In genomic region chr1:203290261-203291089, GRCh38 we compare ENCODE assay signal across 8 cellular contexts. TPM values are rescaled to one million over a fixed set of nuclear protein-coding genes. Genes with fewer than 3 reads are reported as not detected.
DNase-seq lines count a peak whose midpoint lies in the region; ATAC-seq and TF ChIP-seq lines count a peak whose summit lies in the region.

No MANE protein-coding gene starts in this region.

- TF ChIP-seq RAD21 in IMR-90 (IDR thresholded peaks at IDR 0.05; ENCODE audit: low read length) = no peak

- H3K9me3 ChIP-seq in CD4-positive, CD25-positive, alpha-beta regulatory T cell (ENCODE audit: control insufficient read depth in 2 of 2, low read length in 2 of 2) = no peaks in the 10 kb centered on the region
- H3K9me3 ChIP-seq in IMR-90 (ENCODE audit: control insufficient read depth, insufficient read depth, low read length) = no peaks in the 10 kb centered on the region
- no peaks in the 10 kb centered on the region for H3K9me3 ChIP-seq in suprapubic skin

- dilution Hi-C loops in IMR-90 (cut with HindIII; ENCODE audit: low sequenced_read_pairs, unreplicated experiment) = no loop called here

- H3K27ac Mint-ChIP-seq in CD4-positive, CD25-positive, alpha-beta regulatory T cell = peak overlapping the region; percentile 99 to 100 (median 100)
- peak overlapping the region; percentile 95 for H3K27ac Mint-ChIP-seq in activated naive CD4-positive, alpha-beta T cell treated with anti-CD3 and anti-CD28 coated beads, Interleukin-2, amount 50 U/mL, for 24 hours

- peaks cover 60% of the 10 kb centered on the region for H3K4me1 ChIP-seq in CD4-positive, CD25-positive, alpha-beta regulatory T cell (ENCODE audit: control insufficient read depth, insufficient read depth, low read length, poor library complexity, severe bottlenecking)
- H3K4me1 ChIP-seq in IMR-90 (ENCODE audit: control insufficient read depth, insufficient read depth, low read length) = peaks cover 9% of the 10 kb centered on the region; the same call in 1 of the 2 replicates
- peaks cover 65% of the 10 kb centered on the region for H3K4me1 ChIP-seq in suprapubic skin

- peaks cover 7 to 86% (median 59%) of the 10 kb centered on the region in 4 donors for H3K4me1 Mint-ChIP-seq in CD4-positive, CD25-positive, alpha-beta regulatory T cell
- peaks cover 86% of the 10 kb centered on the region for H3K4me1 Mint-ChIP-seq in activated naive CD4-positive, alpha-beta T cell treated with anti-CD3 and anti-CD28 coated beads, Interleukin-2, amount 50 U/mL, for 24 hours

- no peak overlapping the region for H2BK5ac ChIP-seq in IMR-90 (ENCODE audit: low read depth, low read length, poor library complexity, severe bottlenecking)

- H2BK20ac ChIP-seq in IMR-90 (ENCODE audit: low read depth, low read length) = no peak overlapping the region

- TF ChIP-seq CTCF in IMR-90 (conservative IDR thresholded peaks at IDR 0.05; ENCODE audit: low read depth, low read length) (no peak), omental fat pad (IDR thresholded peaks at IDR 0.05) (no peak), suprapubic skin (IDR thresholded peaks at IDR 0.05) (no peak)

- H3K27me3 ChIP-seq in CD4-positive, CD25-positive, alpha-beta regulatory T cell (ENCODE audit: control insufficient read depth, insufficient read depth, low read length) = no peaks in the 10 kb centered on the region
- peaks cover 29% of the 10 kb centered on the region for H3K27me3 ChIP-seq in IMR-90 (ENCODE audit: control insufficient read depth, insufficient read depth, low read length)
- H3K27me3 ChIP-seq in suprapubic skin = no peaks in the 10 kb centered on the region

- no peak overlapping the region for H3K56ac ChIP-seq in IMR-90 (ENCODE audit: extremely low read depth, insufficient read depth, low read length)

- peak overlapping the region; percentile 100 for H3K27ac ChIP-seq in CD4-positive, CD25-positive, alpha-beta regulatory T cell (ENCODE audit: insufficient read depth, low read length, poor library complexity, severe bottlenecking)
- H3K27ac ChIP-seq in IMR-90 (ENCODE audit: insufficient read depth, low read length) (no peak overlapping the region), suprapubic skin (peak overlapping the region; percentile 90)

- H2AFZ ChIP-seq in IMR-90 (replicated peaks; ENCODE audit: low read length, poor library complexity) = peak overlapping the region; percentile 36

- TF ChIP-seq EP300 in suprapubic skin (IDR thresholded peaks at IDR 0.05) = peak; percentile 75

- WGBS in IMR-90 (ENCODE audit: extremely low coverage in 2 of 2, insufficient read length in 1 of 2), 2 experiments = 26% methylated on average over 3 of the region's 31 CpGs; no CpG with 5 or more reads in 1 of the 2 experiments
- WGBS in suprapubic skin = 35% methylated on average over 8 of the region's 31 CpGs

- H3K9me3 Mint-ChIP-seq in CD4-positive, CD25-positive, alpha-beta regulatory T cell = peaks cover 0 to 2% (median 0%) of the 10 kb centered on the region in 7 donors
- H3K9me3 Mint-ChIP-seq in activated naive CD4-positive, alpha-beta T cell treated with anti-CD3 and anti-CD28 coated beads, Interleukin-2, amount 50 U/mL, for 24 hours = no peaks in the 10 kb centered on the region

- H2BK15ac ChIP-seq in IMR-90 (ENCODE audit: low read depth, low read length) = no peak overlapping the region

- H3K4me3 ChIP-seq in CD4-positive, CD25-positive, alpha-beta regulatory T cell (ENCODE audit: low read depth, low read length) = peak overlapping the region; percentile 80
- H3K4me3 ChIP-seq in IMR-90 (ENCODE audit: insufficient read depth, low read depth, low read length) (no peak overlapping the region), suprapubic skin (peak overlapping the region; percentile 36)

- no peaks in the 10 kb centered on the region for H3K36me3 ChIP-seq in CD4-positive, CD25-positive, alpha-beta regulatory T cell (ENCODE audit: control insufficient read depth, insufficient read depth, low read length)
- H3K36me3 ChIP-seq in IMR-90 (ENCODE audit: control insufficient read depth, insufficient read depth, low read length) (no peaks in the 10 kb centered on the region), suprapubic skin (no peaks in the 10 kb centered on the region)

- no peak overlapping the region for H3K4ac ChIP-seq in IMR-90 (ENCODE audit: low read depth, low read length)

- no peaks in the 10 kb centered on the region for H3K79me1 ChIP-seq in IMR-90 (ENCODE audit: low read depth in 1 of 2, low read length in 2 of 2)

- no peak for TF ChIP-seq POLR2A in IMR-90 (IDR thresholded peaks at IDR 0.05; ENCODE audit: low read depth, low read length)
- TF ChIP-seq POLR2A in suprapubic skin (IDR thresholded peaks at IDR 0.05) = peak in 1 of 2 donors; percentile 54

- peaks cover 6% of the 10 kb centered on the region for H3K27me3 Mint-ChIP-seq in CD4-positive, CD25-positive, alpha-beta regulatory T cell
- H3K27me3 Mint-ChIP-seq in activated naive CD4-positive, alpha-beta T cell treated with anti-CD3 and anti-CD28 coated beads, Interleukin-2, amount 50 U/mL, for 24 hours = no peaks in the 10 kb centered on the region

- peak overlapping the region; percentile 79 to 94 (median 87) for H3K4me3 Mint-ChIP-seq in CD4-positive, CD25-positive, alpha-beta regulatory T cell
- H3K4me3 Mint-ChIP-seq in activated naive CD4-positive, alpha-beta T cell treated with anti-CD3 and anti-CD28 coated beads, Interleukin-2, amount 50 U/mL, for 24 hours = peak overlapping the region; percentile 86

- H4K8ac ChIP-seq in IMR-90 (ENCODE audit: low read depth in 2 of 2, low read length in 2 of 2) = peak overlapping the region in 1 of 2 experiments; percentile 38; a peak in 1 of 4 replicates

- H2BK120ac ChIP-seq in IMR-90 (ENCODE audit: low read depth, low read length) = 0 out of 2 replicates have a peak overlapping the region, but pooled peaks have one; percentile 4

- no peak overlapping the region for H3K9ac ChIP-seq in IMR-90 (ENCODE audit: low read depth, low read length)

- CTCF ChIA-PET in IMR-90 (lab: Yijun Ruan, JAX) = interaction anchor here (0.9 kb wide), 1 partner anchor 22 kb away, joined by 3 read pairs; no protein-coding TSS in a partner anchor

- H2AK5ac ChIP-seq in IMR-90 (ENCODE audit: low read depth, low read length) = no peak overlapping the region

- H3K14ac ChIP-seq in IMR-90 (replicated peaks; ENCODE audit: low read depth, low read length) = no peak overlapping the region

- no peaks in the 10 kb centered on the region for H3K36me3 Mint-ChIP-seq in CD4-positive, CD25-positive, alpha-beta regulatory T cell
- H3K36me3 Mint-ChIP-seq in activated naive CD4-positive, alpha-beta T cell treated with anti-CD3 and anti-CD28 coated beads, Interleukin-2, amount 50 U/mL, for 24 hours = no peaks in the 10 kb centered on the region

- no peak overlapping the region for H4K91ac ChIP-seq in IMR-90 (ENCODE audit: insufficient read depth, low read depth, low read length)

- intact Hi-C loops in IMR-90 (cut with micrococcal nuclease) = no loop called here
- intact Hi-C loops in Right ventricle myocardium inferior (cut with DNase I) = no loop called here

- H3K23ac ChIP-seq in IMR-90 (ENCODE audit: low read depth, low read length) = no peak overlapping the region; the same call in 1 of the 2 replicates

- H4K5ac ChIP-seq in IMR-90 (ENCODE audit: low read depth, low read length) = no peak overlapping the region; the same call in 1 of the 2 replicates

- peak; percentile 66 to 70 for ATAC-seq in CD4-positive, CD25-positive, alpha-beta regulatory T cell (ENCODE audit: low read depth in 2 of 2)
- ATAC-seq in GM19468 (IDR thresholded peaks at IDR 0.05; ENCODE audit: extremely low read depth, unreplicated experiment) (peak; percentile 12), IMR-90 (ENCODE audit: low read depth) (peak; percentile 91), Right ventricle myocardium inferior (peak; percentile 81), omental fat pad (ENCODE audit: low FRiP score) (peak; percentile 79)

- H3K4me2 ChIP-seq in IMR-90 (ENCODE audit: low read depth, low read length) = peak overlapping the region; percentile 36; the same call in 1 of the 2 replicates

- no peaks in the 10 kb centered on the region for H4K20me1 ChIP-seq in IMR-90 (ENCODE audit: insufficient read depth, low read length)

- BruUV-seq in IMR-90 (replicated peaks; lab: Mats Ljungman, UMichigan) = no TSS peak

- POLR2A ChIA-PET in IMR-90 (lab: Charles Lee; ENCODE audit: unreplicated experiment) = no interaction called here

- H2AK9ac ChIP-seq in IMR-90 (replicated peaks; ENCODE audit: low read depth, low read length, poor library complexity) = no peak overlapping the region

- peak; percentile 97 for DNase-seq in CD4-positive, CD25-positive, alpha-beta regulatory T cell
- DNase-seq in IMR-90 = peak; percentile 73
- peak; percentile 41 for DNase-seq in RKO (ENCODE audit: low spot score)
- DNase-seq in Right ventricle myocardium inferior (ENCODE audit: missing footprints) = peak; percentile 97
- DNase-seq in omental fat pad (ENCODE audit: low spot score) = peak; percentile 93
- DNase-seq in suprapubic skin (ENCODE audit: low spot score in 2 of 2) = peak; percentile 97

- H3K9me1 ChIP-seq in IMR-90 (ENCODE audit: insufficient read depth, low read length) = 0 out of 2 replicates have a peak, but pooled peaks cover 4% of the 10 kb centered on the region

- in situ Hi-C loops in IMR-90 (cut with MboI; ENCODE audit: low sequenced_read_pairs) = no loop called here

- no peak overlapping the region; the same call in 1 of the 2 replicates for H3K18ac ChIP-seq in IMR-90 (ENCODE audit: low read depth, low read length)

TF ChIP-seq in IMR-90, 13 proteins besides CTCF, POLR2A, EP300 and RAD21:
- TF ChIP-seq, protein P1, sequence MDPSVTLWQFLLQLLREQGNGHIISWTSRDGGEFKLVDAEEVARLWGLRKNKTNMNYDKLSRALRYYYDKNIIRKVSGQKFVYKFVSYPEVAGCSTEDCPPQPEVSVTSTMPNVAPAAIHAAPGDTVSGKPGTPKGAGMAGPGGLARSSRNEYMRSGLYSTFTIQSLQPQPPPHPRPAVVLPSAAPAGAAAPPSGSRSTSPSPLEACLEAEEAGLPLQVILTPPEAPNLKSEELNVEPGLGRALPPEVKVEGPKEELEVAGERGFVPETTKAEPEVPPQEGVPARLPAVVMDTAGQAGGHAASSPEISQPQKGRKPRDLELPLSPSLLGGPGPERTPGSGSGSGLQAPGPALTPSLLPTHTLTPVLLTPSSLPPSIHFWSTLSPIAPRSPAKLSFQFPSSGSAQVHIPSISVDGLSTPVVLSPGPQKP (IDR thresholded peaks at IDR 0.05; ENCODE audit: borderline replicate concordance, low read depth, low read length) = peak; percentile 94
- TF ChIP-seq SMC3 (IDR thresholded peaks at IDR 0.05; ENCODE audit: low read depth, low read length) (no peak), MAZ (IDR thresholded peaks at IDR 0.05; ENCODE audit: borderline replicate concordance, low read depth, low read length) (peak; percentile 36; the same call in 1 of the 2 replicates)
TF ChIP-seq in IMR-90: peak in this region for 2.

RNA-seq across cellular contexts. Expression of gene BTG2, which starts 14.8 kb away (rescaled TPM):
- 1,002 TPM for total RNA-seq in CD4-positive, CD25-positive, alpha-beta regulatory T cell
- polyA plus RNA-seq in CD4-positive, CD25-positive, alpha-beta regulatory T cell = 100 to 1,000 TPM; 153 to 176 (median 165) TPM
- total RNA-seq in IMR-90 (2012; rRNA removed) = 8.4 and 10.3 TPM in 2 replicates
- 10.7 and 18.8 TPM in 2 replicates for polyA plus RNA-seq in IMR-90 (2012; rRNA removed)
- 4.9 and 23.6 TPM in 2 replicates for polyA plus RNA-seq in IMR-90 (2012; cell fraction: cytosol; rRNA removed)
- polyA plus RNA-seq in IMR-90 (2012; cell fraction: nucleus; rRNA removed; ENCODE audit: low replicate concordance) = 18.8 and 39.4 TPM in 2 replicates
- total RNA-seq in Right ventricle myocardium inferior = 44.8 TPM
- 100 to 1,000 TPM in 3 of 4 donors, 10 to 100 TPM in 1; 76.3 to 654 (median 238) TPM for total RNA-seq in omental fat pad
- 100 to 1,000 TPM; 160 to 319 (median 193) TPM for total RNA-seq in suprapubic skin

Comparison
In these comparisons a context has a peak if more than half of its experiments do, and no peak if none do; other contexts are left out.
1. ATAC-seq: peak in every context shown above with its lines; median percentile 91 in IMR-90; 81 in Right ventricle myocardium inferior; 79 in omental fat pad; 68 in CD4-positive, CD25-positive, alpha-beta regulatory T cell; 12 in GM19468.
2. DNase-seq: peak in every context shown above with its lines; median percentile 97 in CD4-positive, CD25-positive, alpha-beta regulatory T cell; 97 in Right ventricle myocardium inferior; 97 in suprapubic skin; 93 in omental fat pad; 73 in IMR-90; 41 in RKO.